Comparison of ENCODE assay signal across 20 cellular contexts in genomic region chr2:108069515-108070310, GRCh38.
DNase-seq lines count a peak whose midpoint lies in the region; TF ChIP-seq lines count a peak whose summit lies in the region.
"Had no signal": no experiment of that assay in that cellular context is flagged by ENCODE, and none has a peak within 500 bp of the region (broad histone marks: within the 10 kb centered on the region; RNA-seq: fewer than 3 reads in every experiment).

No MANE protein-coding gene starts in this region.

- H3K9me3 Mint-ChIP-seq in neural progenitor cell: no peaks in the 10 kb centered on the region
- H3K9me3 Mint-ChIP-seq: activated CD8-positive, alpha-beta T cell treated with anti-CD3 and anti-CD28 coated beads for 36 hours; T-cell had no signal

- no peak overlapping the region for H2AFZ ChIP-seq in neural progenitor cell (replicated peaks)

- no peaks in the 10 kb centered on the region for H3K36me3 Mint-ChIP-seq in neural progenitor cell
- H3K36me3 Mint-ChIP-seq: T-cell had no signal

- H3F3A ChIP-seq in neural progenitor cell (ENCODE audit: low read depth): no peaks in the 10 kb centered on the region

- H3K4me3 Mint-ChIP-seq in neural progenitor cell: no peak overlapping the region
- H3K4me3 Mint-ChIP-seq: activated CD8-positive, alpha-beta T cell treated with anti-CD3 and anti-CD28 coated beads for 36 hours; T-cell had no signal

- DNase-seq in NCI-H510A treated with DMSO at 0.1 percent for 48 hours (lab: John Stamatoyannopoulos, UW) (peak; percentile 2), NCI-H510A (lab: John Stamatoyannopoulos, UW) (no peak), HuH-7.5 (ENCODE audit: low spot score) (peak; percentile 11), choroid plexus epithelial cell (ENCODE audit: low read depth) (no peak), neural progenitor cell (ENCODE audit: low spot score) (no peak), NCI-H2029 treated with DMSO at 0.1 percent for 48 hours (lab: John Stamatoyannopoulos, UW) (no peak), DMS79 (lab: John Stamatoyannopoulos, UW) (no peak)
- DNase-seq in activated T-cell treated with anti-CD3 and anti-CD28 coated beads, Interleukin-2, amount 50 U/mL, for 1 hour: no peak
- DNase-seq: activated CD8-positive, alpha-beta T cell treated with anti-CD3 and anti-CD28 coated beads for 36 hours; EL; KBM-7; kidney glomerular epithelial cell; NCI-H1048; NCI-H2107; NK-92 treated with Interleukin-12 subunit alpha and Interleukin-12 subunit beta, amount 100 ng/mL, for 24 hours; stimulated activated CD4-positive, alpha-beta T cell treated with anti-CD3 and anti-CD28 coated beads, Interleukin-15, amount 100 ng/mL, for 24 hours; stimulated activated naive CD4-positive, alpha-beta T cell treated with Interleukin-2 at 50 U/mL for 16 hours; T-cell had no signal

- H4K20me1 ChIP-seq in neural progenitor cell (ENCODE audit: low read depth): no peaks in the 10 kb centered on the region

- H3K36me3 ChIP-seq in neural progenitor cell: no peaks in the 10 kb centered on the region
- H3K36me3 ChIP-seq: cardiac muscle cell had no signal

- no peak overlapping the region for H3K4me2 ChIP-seq in neural progenitor cell

- H3K4me3 ChIP-seq in choroid plexus epithelial cell (ENCODE audit: low read depth, low read length) (no peak overlapping the region), neural progenitor cell (no peak overlapping the region)
- H3K4me3 ChIP-seq: cardiac muscle cell had no signal

- H3K27me3 Mint-ChIP-seq in neural progenitor cell (ENCODE audit: insufficient read depth, low read depth): no peaks in the 10 kb centered on the region
- H3K27me3 Mint-ChIP-seq: activated CD8-positive, alpha-beta T cell treated with anti-CD3 and anti-CD28 coated beads for 36 hours; T-cell had no signal

- H3K9me3 ChIP-seq in neural progenitor cell (ENCODE audit: low read depth): no peaks in the 10 kb centered on the region

- TF ChIP-seq CTCF in choroid plexus epithelial cell (conservative IDR thresholded peaks at IDR 0.05; ENCODE audit: low read depth, low read length): peak; percentile 12
- TF ChIP-seq CTCF in neural progenitor cell (IDR thresholded peaks at IDR 0.05): peak; percentile 37

- no peaks in the 10 kb centered on the region for H3K27me3 ChIP-seq in neural progenitor cell
- H3K27me3 ChIP-seq: cardiac muscle cell had no signal

- no peaks in the 10 kb centered on the region for H3K79me2 ChIP-seq in neural progenitor cell (ENCODE audit: low read depth)

- H3K4me1 Mint-ChIP-seq in neural progenitor cell: peaks cover 6% of the 10 kb centered on the region
- H3K4me1 Mint-ChIP-seq: T-cell had no signal

- no peak overlapping the region for H3K27ac ChIP-seq in neural progenitor cell
- H3K27ac ChIP-seq: cardiac muscle cell, VCaP had no signal

- no peak overlapping the region for H3K27ac Mint-ChIP-seq in neural progenitor cell
- H3K27ac Mint-ChIP-seq: activated CD8-positive, alpha-beta T cell treated with anti-CD3 and anti-CD28 coated beads for 36 hours; T-cell had no signal

- no peak overlapping the region for H3K9ac ChIP-seq in neural progenitor cell

- H3K4me1 ChIP-seq in neural progenitor cell: no peaks in the 10 kb centered on the region

Comparison
In these comparisons a context has a peak if more than half of its experiments do, and no peak if none do; other contexts are left out.
1. DNase-seq: peak in NCI-H510A treated with DMSO at 0.1 percent for 48 hours (single experiment) and HuH-7.5 (single experiment); none in NCI-H510A (single experiment), choroid plexus epithelial cell (single experiment), neural progenitor cell (single experiment), NCI-H2029 treated with DMSO at 0.1 percent for 48 hours (single experiment), activated T-cell treated with anti-CD3 and anti-CD28 coated beads, Interleukin-2, amount 50 U/mL, for 1 hour (single experiment) and DMS79 (single experiment).